7 cellular contexts compared by ENCODE assay signal in genomic region chr2:86679036-86679435, GRCh38.
"Had no signal": no experiment of that assay in that cellular context is flagged by ENCODE, and none has a peak within 500 bp of the region (broad histone marks: within the 10 kb centered on the region; RNA-seq: fewer than 3 reads in every experiment).

No MANE protein-coding gene starts in this region.

- H3K27me3 Mint-ChIP-seq: IgD-negative memory B cell had no signal

- H3K27ac ChIP-seq: HL-60 had no signal

- H3K4me3 Mint-ChIP-seq: IgD-negative memory B cell had no signal

- H3K4me1 Mint-ChIP-seq: IgD-negative memory B cell had no signal

- H3K4me3 ChIP-seq: K562 had no signal

- H3K9me3 Mint-ChIP-seq: IgD-negative memory B cell had no signal

- ATAC-seq: HepG2, K562 had no signal

- DNase-seq: IMR-90, KBM-7, KG1 had no signal
